ENCODE assay signal across 1 cellular context in the genomic region with DNA sequence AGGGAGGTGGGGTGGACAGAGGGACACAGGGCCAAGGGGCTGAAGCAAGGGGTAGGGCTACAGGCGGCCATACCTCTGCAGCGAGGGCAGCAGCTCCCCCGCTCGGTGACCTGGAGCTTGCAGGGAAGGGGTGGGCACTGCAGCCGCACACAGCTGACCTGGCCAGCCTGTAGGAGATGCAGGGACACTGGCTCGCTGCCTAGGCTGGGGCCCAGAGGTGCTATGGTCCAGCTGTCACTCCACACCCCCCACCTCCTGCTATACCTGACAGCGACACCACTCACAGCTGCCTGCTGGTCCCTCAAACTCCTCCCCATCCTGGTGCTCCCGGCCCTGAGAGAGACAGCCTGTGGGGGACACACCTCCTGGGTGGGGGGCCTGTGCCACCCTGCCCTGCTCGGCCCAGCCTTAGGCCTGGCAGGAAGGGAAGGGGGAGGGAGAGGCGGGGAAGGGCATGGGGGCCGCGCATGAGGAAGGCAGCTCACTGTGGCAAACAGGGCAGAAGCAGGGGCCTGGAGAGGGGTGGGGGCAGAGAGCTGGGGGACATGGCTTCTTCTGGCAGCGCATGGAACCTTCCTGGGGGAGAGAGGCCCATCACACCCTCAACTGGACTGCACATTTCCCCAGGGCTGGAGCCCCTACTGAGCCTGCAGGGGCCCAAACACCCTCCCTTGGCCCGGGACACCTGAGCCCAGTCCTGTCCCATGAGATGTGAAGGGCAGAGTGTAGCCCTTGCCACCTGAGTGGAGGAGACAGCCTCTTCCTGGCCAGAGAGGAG.
TF ChIP-seq lines count a peak whose summit lies in the region.

No MANE protein-coding gene starts in this region.

TF ChIP-seq in HepG2, 621 proteins besides CTCF, POLR2A, EP300 and RAD21 (continued from another document and continues in another):
- TF ChIP-seq SATB2 (CRISPR knock-in tag; IDR thresholded peaks at IDR 0.05), result no peak
- no peak for TF ChIP-seq FOXA3 (CRISPR knock-in tag; IDR thresholded peaks at IDR 0.05)
- no peak for TF ChIP-seq HMG20B (CRISPR knock-in tag; conservative IDR thresholded peaks at IDR 0.05)
- TF ChIP-seq, protein P1, sequence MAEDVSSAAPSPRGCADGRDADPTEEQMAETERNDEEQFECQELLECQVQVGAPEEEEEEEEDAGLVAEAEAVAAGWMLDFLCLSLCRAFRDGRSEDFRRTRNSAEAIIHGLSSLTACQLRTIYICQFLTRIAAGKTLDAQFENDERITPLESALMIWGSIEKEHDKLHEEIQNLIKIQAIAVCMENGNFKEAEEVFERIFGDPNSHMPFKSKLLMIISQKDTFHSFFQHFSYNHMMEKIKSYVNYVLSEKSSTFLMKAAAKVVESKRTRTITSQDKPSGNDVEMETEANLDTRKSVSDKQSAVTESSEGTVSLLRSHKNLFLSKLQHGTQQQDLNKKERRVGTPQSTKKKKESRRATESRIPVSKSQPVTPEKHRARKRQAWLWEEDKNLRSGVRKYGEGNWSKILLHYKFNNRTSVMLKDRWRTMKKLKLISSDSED (CRISPR knock-in tag; IDR thresholded peaks at IDR 0.05), result no peak
- no peak for TF ChIP-seq SALL2 (CRISPR knock-in tag; IDR thresholded peaks at IDR 0.05)
- no peak for TF ChIP-seq SP5 (CRISPR knock-in tag; IDR thresholded peaks at IDR 0.05; ENCODE audit: borderline replicate concordance, low read depth)
- TF ChIP-seq EED (CRISPR knock-in tag; IDR thresholded peaks at IDR 0.05), result no peak
- TF ChIP-seq ZKSCAN8 (CRISPR knock-in tag; IDR thresholded peaks at IDR 0.05; ENCODE audit: borderline replicate concordance), result no peak
- TF ChIP-seq, protein P2, sequence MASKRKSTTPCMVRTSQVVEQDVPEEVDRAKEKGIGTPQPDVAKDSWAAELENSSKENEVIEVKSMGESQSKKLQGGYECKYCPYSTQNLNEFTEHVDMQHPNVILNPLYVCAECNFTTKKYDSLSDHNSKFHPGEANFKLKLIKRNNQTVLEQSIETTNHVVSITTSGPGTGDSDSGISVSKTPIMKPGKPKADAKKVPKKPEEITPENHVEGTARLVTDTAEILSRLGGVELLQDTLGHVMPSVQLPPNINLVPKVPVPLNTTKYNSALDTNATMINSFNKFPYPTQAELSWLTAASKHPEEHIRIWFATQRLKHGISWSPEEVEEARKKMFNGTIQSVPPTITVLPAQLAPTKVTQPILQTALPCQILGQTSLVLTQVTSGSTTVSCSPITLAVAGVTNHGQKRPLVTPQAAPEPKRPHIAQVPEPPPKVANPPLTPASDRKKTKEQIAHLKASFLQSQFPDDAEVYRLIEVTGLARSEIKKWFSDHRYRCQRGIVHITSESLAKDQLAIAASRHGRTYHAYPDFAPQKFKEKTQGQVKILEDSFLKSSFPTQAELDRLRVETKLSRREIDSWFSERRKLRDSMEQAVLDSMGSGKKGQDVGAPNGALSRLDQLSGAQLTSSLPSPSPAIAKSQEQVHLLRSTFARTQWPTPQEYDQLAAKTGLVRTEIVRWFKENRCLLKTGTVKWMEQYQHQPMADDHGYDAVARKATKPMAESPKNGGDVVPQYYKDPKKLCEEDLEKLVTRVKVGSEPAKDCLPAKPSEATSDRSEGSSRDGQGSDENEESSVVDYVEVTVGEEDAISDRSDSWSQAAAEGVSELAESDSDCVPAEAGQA (IDR thresholded peaks at IDR 0.05; ENCODE audit: low read depth), result no peak
- TF ChIP-seq, protein P2 (CRISPR knock-in tag; IDR thresholded peaks at IDR 0.05; ENCODE audit: borderline replicate concordance), result no peak
- no peak for TF ChIP-seq ZFP36 (IDR thresholded peaks at IDR 0.05; ENCODE audit: borderline replicate concordance, low read depth, low read length, partially characterized antibody)
- TF ChIP-seq PRDM15 (CRISPR knock-in tag; IDR thresholded peaks at IDR 0.05), result no peak
- no peak for TF ChIP-seq ZNF138 (CRISPR knock-in tag; IDR thresholded peaks at IDR 0.05; ENCODE audit: low read depth)
- no peak for TF ChIP-seq RFX3 (CRISPR knock-in tag; IDR thresholded peaks at IDR 0.05)
- TF ChIP-seq, protein P3, sequence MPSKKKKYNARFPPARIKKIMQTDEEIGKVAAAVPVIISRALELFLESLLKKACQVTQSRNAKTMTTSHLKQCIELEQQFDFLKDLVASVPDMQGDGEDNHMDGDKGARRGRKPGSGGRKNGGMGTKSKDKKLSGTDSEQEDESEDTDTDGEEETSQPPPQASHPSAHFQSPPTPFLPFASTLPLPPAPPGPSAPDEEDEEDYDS (CRISPR knock-in tag; IDR thresholded peaks at IDR 0.05), result no peak
- no peak for TF ChIP-seq CCAR2 (optimal IDR thresholded peaks at IDR 0.05; ENCODE audit: low read depth, low read length)
- TF ChIP-seq ZNF772 (CRISPR knock-in tag; IDR thresholded peaks at IDR 0.05), result no peak
- no peak for TF ChIP-seq ZNF142 (CRISPR knock-in tag; IDR thresholded peaks at IDR 0.05)
- TF ChIP-seq RORA (CRISPR knock-in tag; IDR thresholded peaks at IDR 0.05), result no peak
- no peak for TF ChIP-seq KLF6 (CRISPR knock-in tag; IDR thresholded peaks at IDR 0.05)
- TF ChIP-seq ZNF446 (CRISPR knock-in tag; IDR thresholded peaks at IDR 0.05), result no peak
- TF ChIP-seq ZNF460 (CRISPR knock-in tag; IDR thresholded peaks at IDR 0.05; ENCODE audit: borderline replicate concordance), result no peak
- no peak for TF ChIP-seq KDM5A (IDR thresholded peaks at IDR 0.05; ENCODE audit: borderline replicate concordance, low read length)
- TF ChIP-seq NFATC3 (CRISPR knock-in tag; IDR thresholded peaks at IDR 0.05), result no peak
- TF ChIP-seq NFIB (CRISPR knock-in tag; IDR thresholded peaks at IDR 0.05; ENCODE audit: borderline replicate concordance), result no peak
- no peak for TF ChIP-seq SP140L (CRISPR knock-in tag; IDR thresholded peaks at IDR 0.05; ENCODE audit: borderline replicate concordance)
- TF ChIP-seq REL (CRISPR knock-in tag; conservative IDR thresholded peaks at IDR 0.05), result no peak
- TF ChIP-seq, protein P4, sequence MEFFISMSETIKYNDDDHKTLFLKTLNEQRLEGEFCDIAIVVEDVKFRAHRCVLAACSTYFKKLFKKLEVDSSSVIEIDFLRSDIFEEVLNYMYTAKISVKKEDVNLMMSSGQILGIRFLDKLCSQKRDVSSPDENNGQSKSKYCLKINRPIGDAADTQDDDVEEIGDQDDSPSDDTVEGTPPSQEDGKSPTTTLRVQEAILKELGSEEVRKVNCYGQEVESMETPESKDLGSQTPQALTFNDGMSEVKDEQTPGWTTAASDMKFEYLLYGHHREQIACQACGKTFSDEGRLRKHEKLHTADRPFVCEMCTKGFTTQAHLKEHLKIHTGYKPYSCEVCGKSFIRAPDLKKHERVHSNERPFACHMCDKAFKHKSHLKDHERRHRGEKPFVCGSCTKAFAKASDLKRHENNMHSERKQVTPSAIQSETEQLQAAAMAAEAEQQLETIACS (CRISPR knock-in tag; IDR thresholded peaks at IDR 0.05), result no peak
- TF ChIP-seq, protein P5, sequence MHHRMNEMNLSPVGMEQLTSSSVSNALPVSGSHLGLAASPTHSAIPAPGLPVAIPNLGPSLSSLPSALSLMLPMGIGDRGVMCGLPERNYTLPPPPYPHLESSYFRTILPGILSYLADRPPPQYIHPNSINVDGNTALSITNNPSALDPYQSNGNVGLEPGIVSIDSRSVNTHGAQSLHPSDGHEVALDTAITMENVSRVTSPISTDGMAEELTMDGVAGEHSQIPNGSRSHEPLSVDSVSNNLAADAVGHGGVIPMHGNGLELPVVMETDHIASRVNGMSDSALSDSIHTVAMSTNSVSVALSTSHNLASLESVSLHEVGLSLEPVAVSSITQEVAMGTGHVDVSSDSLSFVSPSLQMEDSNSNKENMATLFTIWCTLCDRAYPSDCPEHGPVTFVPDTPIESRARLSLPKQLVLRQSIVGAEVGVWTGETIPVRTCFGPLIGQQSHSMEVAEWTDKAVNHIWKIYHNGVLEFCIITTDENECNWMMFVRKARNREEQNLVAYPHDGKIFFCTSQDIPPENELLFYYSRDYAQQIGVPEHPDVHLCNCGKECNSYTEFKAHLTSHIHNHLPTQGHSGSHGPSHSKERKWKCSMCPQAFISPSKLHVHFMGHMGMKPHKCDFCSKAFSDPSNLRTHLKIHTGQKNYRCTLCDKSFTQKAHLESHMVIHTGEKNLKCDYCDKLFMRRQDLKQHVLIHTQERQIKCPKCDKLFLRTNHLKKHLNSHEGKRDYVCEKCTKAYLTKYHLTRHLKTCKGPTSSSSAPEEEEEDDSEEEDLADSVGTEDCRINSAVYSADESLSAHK (CRISPR knock-in tag; IDR thresholded peaks at IDR 0.05; ENCODE audit: borderline replicate concordance), result no peak
- no peak for TF ChIP-seq RFXAP (CRISPR knock-in tag; IDR thresholded peaks at IDR 0.05; ENCODE audit: borderline replicate concordance)
- TF ChIP-seq STAT5B (CRISPR knock-in tag; IDR thresholded peaks at IDR 0.05), result no peak
- no peak for TF ChIP-seq ZNF562 (CRISPR knock-in tag; IDR thresholded peaks at IDR 0.05; ENCODE audit: borderline replicate concordance)
- TF ChIP-seq HCFC1 (IDR thresholded peaks at IDR 0.05; ENCODE audit: low read depth, low read length), result no peak
- no peak for TF ChIP-seq BCL6 (CRISPR knock-in tag; IDR thresholded peaks at IDR 0.05)
- TF ChIP-seq ZNF451 (CRISPR knock-in tag; IDR thresholded peaks at IDR 0.05), result no peak
- no peak for TF ChIP-seq EZH2 (conservative IDR thresholded peaks at IDR 0.05; ENCODE audit: low read depth, low read length)
- TF ChIP-seq HNRNPLL (IDR thresholded peaks at IDR 0.05; ENCODE audit: low read depth, low read length, poor library complexity, severe bottlenecking), result no peak
- TF ChIP-seq ZFX (CRISPR knock-in tag; IDR thresholded peaks at IDR 0.05; ENCODE audit: low read depth), result no peak
- no peak for TF ChIP-seq NFKB2 (CRISPR knock-in tag; IDR thresholded peaks at IDR 0.05; ENCODE audit: borderline replicate concordance)
